Comparison of ENCODE assay signal across 25 cellular contexts in genomic region chr13:51795419-51795818, GRCh38. TPM values are rescaled to one million over a fixed set of nuclear protein-coding genes. Genes with fewer than 3 reads are reported as not detected.
A peak's percentile ranks its signal among the peaks of the same experiment; 100 is the strongest.
DNase-seq lines count a peak whose midpoint lies in the region; ATAC-seq and TF ChIP-seq lines count a peak whose summit lies in the region.
"Had no signal": no experiment of that assay in that cellular context is flagged by ENCODE, and none has a peak within 500 bp of the region (broad histone marks: within the 10 kb centered on the region; RNA-seq: fewer than 3 reads in every experiment).

No MANE protein-coding gene starts in this region.

- no peak for ATAC-seq in activated naive CD4-positive, alpha-beta T cell treated with anti-CD3 and anti-CD28 coated beads, Interleukin-2, amount 50 U/mL, for 72 hours
- no peak for ATAC-seq in T-helper 17 cell
- ATAC-seq in HG02759 (IDR thresholded peaks at IDR 0.05; ENCODE audit: unreplicated experiment), result no peak
- no peak for ATAC-seq in HG03469 (IDR thresholded peaks at IDR 0.05; ENCODE audit: unreplicated experiment)
- no peak for ATAC-seq in GM23338
- ATAC-seq: HepG2, K562 had no signal

- H2BK15ac ChIP-seq in mesendoderm (replicated peaks; ENCODE audit: low read depth), result no peak overlapping the region

- no peaks in the 10 kb centered on the region for H3K9me3 Mint-ChIP-seq in activated naive CD4-positive, alpha-beta T cell treated with anti-CD3 and anti-CD28 coated beads, Interleukin-2, amount 50 U/mL, for 24 hours
- H3K9me3 Mint-ChIP-seq in activated naive CD4-positive, alpha-beta T cell treated with anti-CD3 and anti-CD28 coated beads, Interleukin-2, amount 50 U/mL, for 72 hours, result peaks cover 0 to 6% of the 10 kb centered on the region in 2 donors
- H3K9me3 Mint-ChIP-seq in GM23338, result no peaks in the 10 kb centered on the region
- H3K9me3 Mint-ChIP-seq: CD4-positive, alpha-beta T cell; H9; HFFc6 had no signal

- no peak for TF ChIP-seq CTCF in GM23338 (conservative IDR thresholded peaks at IDR 0.05; ENCODE audit: low read depth in 2 of 2)

- no peaks in the 10 kb centered on the region for H3F3A ChIP-seq in GM23338 (replicated peaks; ENCODE audit: low read depth)

- H3K27ac ChIP-seq in mesendoderm (ENCODE audit: low read depth, low read length), result no peak overlapping the region
- no peak overlapping the region for H3K27ac ChIP-seq in GM23338 (ENCODE audit: low read depth)
- H3K27ac ChIP-seq: HL-60, SJCRH30 had no signal

- H4K8ac ChIP-seq in mesendoderm (ENCODE audit: low read depth, low read length), result no peak overlapping the region

- no peaks in the 10 kb centered on the region for H4K20me1 ChIP-seq in GM23338 (replicated peaks; ENCODE audit: insufficient read depth)

- no peak overlapping the region for H2AFZ ChIP-seq in GM23338

- no peak overlapping the region for H3K9ac ChIP-seq in mesendoderm (ENCODE audit: low read length)

- H3K4me3 Mint-ChIP-seq in activated naive CD4-positive, alpha-beta T cell treated with anti-CD3 and anti-CD28 coated beads, Interleukin-2, amount 50 U/mL, for 24 hours, result no peak overlapping the region
- H3K4me3 Mint-ChIP-seq in T-helper 17 cell, result no peak overlapping the region
- no peak overlapping the region for H3K4me3 Mint-ChIP-seq in GM23338
- H3K4me3 Mint-ChIP-seq: CD4-positive, alpha-beta T cell; H9; HFFc6 had no signal

- no peak overlapping the region for H4K5ac ChIP-seq in mesendoderm (ENCODE audit: low read length)

- H3K4me2 ChIP-seq in mesendoderm (ENCODE audit: low read length) (no peak overlapping the region), GM23338 (no peak overlapping the region)

- H3K27ac Mint-ChIP-seq in activated naive CD4-positive, alpha-beta T cell treated with anti-CD3 and anti-CD28 coated beads, Interleukin-2, amount 50 U/mL, for 24 hours, result peak overlapping the region; percentile 84
- no peak overlapping the region for H3K27ac Mint-ChIP-seq in activated naive CD4-positive, alpha-beta T cell treated with anti-CD3 and anti-CD28 coated beads, Interleukin-2, amount 50 U/mL, for 72 hours
- H3K27ac Mint-ChIP-seq in T-helper 17 cell (peak overlapping the region; percentile 1), GM23338 (no peak overlapping the region)
- H3K27ac Mint-ChIP-seq: CD4-positive, alpha-beta T cell; H9; HFFc6 had no signal

- H3K4me3 ChIP-seq in mesendoderm (ENCODE audit: low read length) (no peak overlapping the region), GM23338 (no peak overlapping the region)
- H3K4me3 ChIP-seq: K562, SJCRH30 had no signal

- no peak overlapping the region for H3K4ac ChIP-seq in mesendoderm (ENCODE audit: low read depth, low read length)

- H3K4me1 Mint-ChIP-seq in activated naive CD4-positive, alpha-beta T cell treated with anti-CD3 and anti-CD28 coated beads, Interleukin-2, amount 50 U/mL, for 24 hours, result peaks cover 23% of the 10 kb centered on the region
- H3K4me1 Mint-ChIP-seq in T-helper 17 cell (peaks cover 26% of the 10 kb centered on the region), GM23338 (peaks cover 37% of the 10 kb centered on the region)

- H2BK120ac ChIP-seq in mesendoderm (ENCODE audit: low read depth, low read length), result no peak overlapping the region

- no peak overlapping the region for H2BK5ac ChIP-seq in mesendoderm (ENCODE audit: low read length)

- H3K4me1 ChIP-seq in mesendoderm (ENCODE audit: control insufficient read depth, low read depth, low read length) (peaks cover 7% of the 10 kb centered on the region), GM23338 (ENCODE audit: insufficient read depth) (peaks cover 20% of the 10 kb centered on the region)

- no peaks in the 10 kb centered on the region for H3K36me3 ChIP-seq in mesendoderm (ENCODE audit: control insufficient read depth, insufficient read depth, low read length)
- H3K36me3 ChIP-seq in GM23338 (ENCODE audit: insufficient read depth), result no peaks in the 10 kb centered on the region
- H3K36me3 ChIP-seq: SJCRH30 had no signal

- H2AK5ac ChIP-seq in mesendoderm (ENCODE audit: low read length), result no peak overlapping the region

- no peaks in the 10 kb centered on the region for H3K79me1 ChIP-seq in mesendoderm (ENCODE audit: low read length)

- no peak overlapping the region for H3K23ac ChIP-seq in mesendoderm (ENCODE audit: low read length)

- no peaks in the 10 kb centered on the region for H3K79me2 ChIP-seq in mesendoderm (ENCODE audit: control insufficient read depth, insufficient read depth, low read length)
- no peaks in the 10 kb centered on the region for H3K79me2 ChIP-seq in GM23338 (replicated peaks; ENCODE audit: insufficient read depth)

- no peak overlapping the region for H3K18ac ChIP-seq in mesendoderm (ENCODE audit: low read length)

- no CpG with 5 or more reads among the region's 2 CpGs for WGBS in mesendoderm (ENCODE audit: extremely low coverage, insufficient coverage, low lambda C conversion rate)

- H3K27me3 Mint-ChIP-seq in activated naive CD4-positive, alpha-beta T cell treated with anti-CD3 and anti-CD28 coated beads, Interleukin-2, amount 50 U/mL, for 24 hours, result no peaks in the 10 kb centered on the region
- no peaks in the 10 kb centered on the region for H3K27me3 Mint-ChIP-seq in T-helper 17 cell
- H3K27me3 Mint-ChIP-seq in GM23338 (ENCODE audit: insufficient read depth, low read depth, poor library complexity), result peaks cover 7% of the 10 kb centered on the region
- H3K27me3 Mint-ChIP-seq: CD4-positive, alpha-beta T cell had no signal

- H3K27me3 ChIP-seq in mesendoderm (ENCODE audit: insufficient read depth, low read length, poor library complexity), result no peaks in the 10 kb centered on the region
- H3K27me3 ChIP-seq in GM23338 (ENCODE audit: insufficient read depth), result no peaks in the 10 kb centered on the region
- H3K27me3 ChIP-seq: SJCRH30 had no signal

- DNase-seq in activated naive CD4-positive, alpha-beta T cell treated with anti-CD3 and anti-CD28 coated beads, Interleukin-2, amount 50 U/mL, for 72 hours (ENCODE audit: low spot score in 2 of 2), result no peak
- no peak for DNase-seq in T-helper 17 cell
- DNase-seq in mesendoderm, result peak; percentile 83
- DNase-seq in GM23338 (ENCODE audit: low spot score), result no peak
- DNase-seq: 8988T; CD4-positive, alpha-beta T cell; COR-L47; H9; HFFc6; MM.1S; NCI-H1048; NCI-H1436; NCI-H187 treated with DMSO at 0.1 percent for 48 hours; NCI-H2107; NCI-H2227 treated with DMSO at 0.1 percent for 48 hours; NCI-H774; NK-92 treated with Interleukin-12 subunit alpha and Interleukin-12 subunit beta, amount 100 ng/mL, for 24 hours; SJCRH30 had no signal

- H3K9me3 ChIP-seq in T-helper 17 cell (ENCODE audit: control insufficient read depth, low read length, poor library complexity, severe bottlenecking), result no peaks in the 10 kb centered on the region
- H3K9me3 ChIP-seq: SJCRH30 had no signal

- H3K9me2 ChIP-seq in GM23338 (ENCODE audit: insufficient read depth), result no peaks in the 10 kb centered on the region; the same call in 1 of the 2 replicates

- no peak overlapping the region for H3K56ac ChIP-seq in mesendoderm (ENCODE audit: low read length)

- peaks cover 12% of the 10 kb centered on the region for H3K36me3 Mint-ChIP-seq in activated naive CD4-positive, alpha-beta T cell treated with anti-CD3 and anti-CD28 coated beads, Interleukin-2, amount 50 U/mL, for 24 hours
- H3K36me3 Mint-ChIP-seq in activated naive CD4-positive, alpha-beta T cell treated with anti-CD3 and anti-CD28 coated beads, Interleukin-2, amount 50 U/mL, for 72 hours, result peaks cover 8 to 17% of the 10 kb centered on the region in 2 donors
- H3K36me3 Mint-ChIP-seq in T-helper 17 cell (ENCODE audit: low read depth) (peaks cover 5% of the 10 kb centered on the region), GM23338 (ENCODE audit: low read depth) (no peaks in the 10 kb centered on the region; the same call in 1 of the 3 replicates)

TF ChIP-seq in GM23338, 12 proteins besides CTCF, POLR2A, EP300 and RAD21 (continues in another document):
- TF ChIP-seq JUNB (IDR thresholded peaks at IDR 0.05; ENCODE audit: unreplicated experiment) (no peak), ETS1 (IDR thresholded peaks at IDR 0.05) (no peak), ZNF331 (CRISPR knock-in tag; IDR thresholded peaks at IDR 0.05; ENCODE audit: low read depth) (no peak), EZH2phosphoT487 (IDR thresholded peaks at IDR 0.05; ENCODE audit: unreplicated experiment) (no peak)

RNA-seq across cellular contexts. Expression of gene DHRS12, which starts 8.5 kb away (rescaled TPM):
- total RNA-seq in activated naive CD4-positive, alpha-beta T cell treated with anti-CD3 and anti-CD28 coated beads, Interleukin-2, amount 50 U/mL, for 72 hours, result 1 to 10 TPM; 2.0 to 7.2 TPM
- 10 to 100 TPM; 18.1 to 23.1 TPM for total RNA-seq in T-helper 17 cell
- polyA plus RNA-seq in mesendoderm (2013, experiment 1 of 2), result 3.6 TPM
- 4.6 TPM for polyA plus RNA-seq in mesendoderm (2013, experiment 2 of 2)
- total RNA-seq in GM23338 (2014; rRNA removed; shearing (Covaris generic)), result 4.3 and 4.6 TPM in 2 replicates
- 8.9 and 12.2 TPM in 2 replicates for polyA plus RNA-seq in GM23338 (2016; fragmentation: Nextera tagmentation; extraction: Ambion mirVana)

RNA-seq across cellular contexts. Expression of gene TMEM272, which starts 49.6 kb away (rescaled TPM):
- under 1 TPM; 0.36 to 0.60 TPM for total RNA-seq in activated naive CD4-positive, alpha-beta T cell treated with anti-CD3 and anti-CD28 coated beads, Interleukin-2, amount 50 U/mL, for 72 hours
- 1 to 10 TPM; 1.3 to 1.7 TPM for total RNA-seq in T-helper 17 cell
- polyA plus RNA-seq in mesendoderm (2013, experiment 1 of 2), result 0.04 TPM
- 0.04 TPM for polyA plus RNA-seq in mesendoderm (2013, experiment 2 of 2)
- 0.35 and 0.76 TPM in 2 replicates for total RNA-seq in GM23338 (2014; rRNA removed; shearing (Covaris generic))
- polyA plus RNA-seq in GM23338 (2016; fragmentation: Nextera tagmentation; extraction: Ambion mirVana), result 0.05 and 0.11 TPM in 2 replicates
- total RNA-seq: H9, HFFc6, HT-29, SJCRH30 had no signal

Comparison
In these comparisons a context has a peak if more than half of its experiments do, and no peak if none do; other contexts are left out.
1. H3K27ac Mint-ChIP-seq: peak in activated naive CD4-positive, alpha-beta T cell treated with anti-CD3 and anti-CD28 coated beads, Interleukin-2, amount 50 U/mL, for 24 hours (single experiment) and T-helper 17 cell (single experiment); none in activated naive CD4-positive, alpha-beta T cell treated with anti-CD3 and anti-CD28 coated beads, Interleukin-2, amount 50 U/mL, for 72 hours (0 of 2) and GM23338 (single experiment).